Comparison of ENCODE assay signal across 29 cellular contexts in genomic region chr13:21066946-21067345, GRCh38.
"Had no signal": no experiment of that assay in that cellular context is flagged by ENCODE, and none has a peak within 500 bp of the region (broad histone marks: within the 10 kb centered on the region; RNA-seq: fewer than 3 reads in every experiment).

No MANE protein-coding gene starts in this region.

- H3K36me3 Mint-ChIP-seq: activated CD4-positive, alpha-beta memory T cell treated with anti-CD3 and anti-CD28 coated beads for 36 hours; activated CD8-positive, alpha-beta memory T cell treated with anti-CD3 and anti-CD28 coated beads, Interleukin-2, amount 10 ng/mL, durations not matched to agents 7 days and 5 days; activated naive CD4-positive, alpha-beta T cell treated with anti-CD3 and anti-CD28 coated beads, Interleukin-2, amount 50 U/mL, for 24 hours; activated naive CD8-positive, alpha-beta T cell treated with anti-CD3 and anti-CD28 coated beads for 36 hours; brain had no signal

- H3K4me3 Mint-ChIP-seq: activated CD4-positive, alpha-beta memory T cell treated with anti-CD3 and anti-CD28 coated beads for 36 hours; activated CD4-positive, alpha-beta T cell treated with anti-CD3 and anti-CD28 coated beads for 36 hours; activated CD4-positive, alpha-beta T cell treated with anti-CD3 and anti-CD28 coated beads, Interleukin-2, amount 10 ng/mL, durations not matched to agents 24 days and 14 days; activated CD8-positive, alpha-beta memory T cell treated with anti-CD3 and anti-CD28 coated beads, Interleukin-2, amount 10 ng/mL, durations not matched to agents 7 days and 5 days; activated CD8-positive, alpha-beta T cell treated with anti-CD3 and anti-CD28 coated beads, Interleukin-2, amount 10 ng/mL, durations not matched to agents 7 days and 5 days; activated naive CD4-positive, alpha-beta T cell treated with anti-CD3 and anti-CD28 coated beads for 36 hours; activated naive CD4-positive, alpha-beta T cell treated with anti-CD3 and anti-CD28 coated beads, Interleukin-2, amount 50 U/mL, for 24 hours; activated naive CD8-positive, alpha-beta T cell treated with anti-CD3 and anti-CD28 coated beads for 36 hours; activated naive CD8-positive, alpha-beta T cell treated with anti-CD3 and anti-CD28 coated beads, Interleukin-2, amount 50 U/mL, for 24 hours; activated T-helper 1 cell treated with anti-CD3 and anti-CD28 coated beads, Interleukin-12 subunit alpha, Interleukin-12 subunit beta, Interleukin-2, Interleukin-4 antibody, amounts not matched to agents 30 ng/mL and 10 ng/mL and 1 ng/mL, durations not matched to agents 14 hours and 24 hours and 36 hours; brain; central memory CD8-positive, alpha-beta T cell; dendritic cell treated with granulocyte-macrophage colony-stimulating factor and Interleukin-4, amounts not matched to agents 40 ng/mL and 50 ng/mL, for 4 days; endodermal cell; T-helper 17 cell; T-helper 2 cell treated with Interferon-gamma antibody and Interleukin-4, amounts not matched to agents 5 μg/mL and 100 μg/mL, for 36 hours had no signal

- H3K27me3 Mint-ChIP-seq: dendritic cell treated with granulocyte-macrophage colony-stimulating factor and Interleukin-4, amounts not matched to agents 40 ng/mL and 50 ng/mL, for 4 days had no signal

- H3K36me3 ChIP-seq: adrenal gland, ascending aorta had no signal

- H3K9me3 Mint-ChIP-seq: activated CD4-positive, alpha-beta memory T cell treated with anti-CD3 and anti-CD28 coated beads for 36 hours; activated CD4-positive, alpha-beta T cell treated with anti-CD3 and anti-CD28 coated beads, Interleukin-2, amount 10 ng/mL, durations not matched to agents 24 days and 14 days; activated naive CD4-positive, alpha-beta T cell treated with anti-CD3 and anti-CD28 coated beads for 36 hours; activated naive CD4-positive, alpha-beta T cell treated with anti-CD3 and anti-CD28 coated beads, Interleukin-2, amount 50 U/mL, for 24 hours; activated naive CD8-positive, alpha-beta T cell treated with anti-CD3 and anti-CD28 coated beads for 36 hours; activated naive CD8-positive, alpha-beta T cell treated with anti-CD3 and anti-CD28 coated beads, Interleukin-2, amount 50 U/mL, for 24 hours; activated T-helper 1 cell treated with anti-CD3 and anti-CD28 coated beads, Interleukin-12 subunit alpha, Interleukin-12 subunit beta, Interleukin-2, Interleukin-4 antibody, amounts not matched to agents 30 ng/mL and 10 ng/mL and 1 ng/mL, durations not matched to agents 14 hours and 24 hours and 36 hours; activated T-helper 2 cell treated with anti-CD3 and anti-CD28 coated beads, Interferon-gamma antibody, Interleukin-2, Interleukin-4, amounts not matched to agents 10 μg/mL and 5 μg/mL and 100 μg/mL, durations not matched to agents 14 hours and 24 hours and 36 hours; brain; central memory CD8-positive, alpha-beta T cell; dendritic cell treated with granulocyte-macrophage colony-stimulating factor and Interleukin-4, amounts not matched to agents 40 ng/mL and 50 ng/mL, for 4 days; endodermal cell; T-helper 2 cell treated with Interferon-gamma antibody and Interleukin-4, amounts not matched to agents 5 μg/mL and 100 μg/mL, for 36 hours had no signal

- H3K9me3 ChIP-seq: adrenal gland, ascending aorta had no signal

- DNase-seq: activated CD4-positive, alpha-beta memory T cell treated with anti-CD3 and anti-CD28 coated beads for 36 hours; activated CD4-positive, alpha-beta T cell treated with anti-CD3 and anti-CD28 coated beads for 36 hours; activated CD4-positive, alpha-beta T cell treated with anti-CD3 and anti-CD28 coated beads, Interleukin-2, amount 10 ng/mL, durations not matched to agents 24 days and 14 days; activated CD4-positive, CD25-positive, alpha-beta regulatory T cell; activated CD4-positive, CD25-positive, alpha-beta regulatory T cell treated with anti-CD3 and anti-CD28 coated beads, Interleukin-2, amount 50 U/mL, for 72 hours; activated CD8-positive, alpha-beta memory T cell treated with anti-CD3 and anti-CD28 coated beads, Interleukin-2, amount 50 U/mL, for 4 hours; activated CD8-positive, alpha-beta T cell treated with anti-CD3 and anti-CD28 coated beads, Interleukin-2, amount 10 ng/mL, durations not matched to agents 7 days and 5 days; activated effector memory CD4-positive, alpha-beta T cell treated with anti-CD3 and anti-CD28 coated beads, Interleukin-2, amount 50 U/mL, for 16 hours; activated naive CD4-positive, alpha-beta T cell treated with anti-CD3 and anti-CD28 coated beads for 36 hours; activated naive CD8-positive, alpha-beta T cell treated with anti-CD3 and anti-CD28 coated beads for 36 hours; activated naive CD8-positive, alpha-beta T cell treated with anti-CD3 and anti-CD28 coated beads, Interleukin-2, amount 50 U/mL, for 24 hours; activated T-cell treated with anti-CD3 and anti-CD28 coated beads, Interleukin-2, amount 50 U/mL, for 1 hour; activated T-cell treated with anti-CD3 and anti-CD28 coated beads, Interleukin-2, amount 50 U/mL, for 48 hours; adrenal gland; dorsolateral prefrontal cortex; effector memory CD4-positive, alpha-beta T cell; endodermal cell; foreskin fibroblast; T-helper 17 cell had no signal

- H3K27ac ChIP-seq: adrenal gland, ascending aorta, dorsolateral prefrontal cortex had no signal

- H3K4me1 ChIP-seq: ascending aorta had no signal

- H3K4me1 Mint-ChIP-seq: activated CD4-positive, alpha-beta T cell treated with anti-CD3 and anti-CD28 coated beads for 36 hours; activated naive CD4-positive, alpha-beta T cell treated with anti-CD3 and anti-CD28 coated beads, Interleukin-2, amount 50 U/mL, for 24 hours had no signal

- H3K27me3 ChIP-seq: adrenal gland, ascending aorta had no signal

- H3K27ac Mint-ChIP-seq: activated CD4-positive, alpha-beta memory T cell treated with anti-CD3 and anti-CD28 coated beads for 36 hours; activated CD4-positive, alpha-beta T cell treated with anti-CD3 and anti-CD28 coated beads for 36 hours; activated CD4-positive, alpha-beta T cell treated with anti-CD3 and anti-CD28 coated beads, Interleukin-2, amount 10 ng/mL, durations not matched to agents 24 days and 14 days; activated CD8-positive, alpha-beta memory T cell treated with anti-CD3 and anti-CD28 coated beads, Interleukin-2, amount 10 ng/mL, durations not matched to agents 7 days and 5 days; activated CD8-positive, alpha-beta T cell treated with anti-CD3 and anti-CD28 coated beads, Interleukin-2, amount 10 ng/mL, durations not matched to agents 7 days and 5 days; activated naive CD4-positive, alpha-beta T cell treated with anti-CD3 and anti-CD28 coated beads for 36 hours; activated naive CD4-positive, alpha-beta T cell treated with anti-CD3 and anti-CD28 coated beads, Interleukin-2, amount 50 U/mL, for 24 hours; activated naive CD8-positive, alpha-beta T cell treated with anti-CD3 and anti-CD28 coated beads for 36 hours; activated naive CD8-positive, alpha-beta T cell treated with anti-CD3 and anti-CD28 coated beads, Interleukin-2, amount 50 U/mL, for 24 hours; activated T-helper 1 cell treated with anti-CD3 and anti-CD28 coated beads, Interleukin-12 subunit alpha, Interleukin-12 subunit beta, Interleukin-2, Interleukin-4 antibody, amounts not matched to agents 30 ng/mL and 10 ng/mL and 1 ng/mL, durations not matched to agents 14 hours and 24 hours and 36 hours; activated T-helper 2 cell treated with anti-CD3 and anti-CD28 coated beads, Interferon-gamma antibody, Interleukin-2, Interleukin-4, amounts not matched to agents 10 μg/mL and 5 μg/mL and 100 μg/mL, durations not matched to agents 14 hours and 24 hours and 36 hours; brain; dendritic cell treated with granulocyte-macrophage colony-stimulating factor and Interleukin-4, amounts not matched to agents 40 ng/mL and 50 ng/mL, for 4 days; endodermal cell; T-helper 17 cell; T-helper 2 cell treated with Interferon-gamma antibody and Interleukin-4, amounts not matched to agents 5 μg/mL and 100 μg/mL, for 36 hours had no signal

- H3K4me3 ChIP-seq: adrenal gland, ascending aorta, coronary artery, dorsolateral prefrontal cortex had no signal
